In the genomic region with DNA sequence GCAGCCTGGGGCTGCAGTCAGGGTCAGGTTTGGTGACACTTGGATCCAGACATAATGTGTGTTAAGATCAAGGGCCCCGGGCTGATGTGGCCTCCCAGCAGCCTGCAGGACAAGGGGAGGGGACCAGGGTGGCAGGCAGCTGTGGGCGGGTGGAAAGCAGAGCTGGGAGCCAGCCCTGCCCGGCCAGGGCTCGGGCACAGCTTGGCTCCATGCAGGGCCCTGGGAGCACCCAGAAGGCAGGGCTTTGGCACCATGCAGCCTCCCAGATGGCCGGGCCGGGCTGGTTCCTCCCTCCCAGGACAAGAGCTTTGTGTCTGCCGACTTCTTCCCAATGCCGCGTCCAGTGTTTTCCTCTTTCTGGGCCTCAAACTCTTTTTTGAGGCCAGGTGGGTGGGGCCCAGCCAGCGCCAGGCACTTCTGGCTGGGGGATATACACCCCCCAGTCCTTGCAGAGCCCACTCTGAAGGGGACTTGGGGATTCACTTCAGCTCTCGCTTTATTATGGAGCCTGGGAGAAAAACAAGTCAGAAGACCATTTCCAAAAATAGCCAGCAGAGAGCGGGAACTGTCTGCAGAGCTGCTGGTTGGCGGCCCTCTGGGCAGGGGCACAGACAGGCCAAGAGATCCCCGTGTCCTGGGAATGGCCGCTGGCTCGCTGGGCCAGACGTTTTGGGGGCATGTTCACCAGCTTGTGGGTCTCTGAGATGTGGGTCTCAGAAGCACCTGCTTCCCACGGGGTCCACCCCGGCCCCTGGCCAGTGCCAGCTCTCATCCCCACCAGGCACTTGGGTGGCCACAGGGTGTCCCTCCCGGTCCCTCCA, we compare ENCODE assay signal across 14 cellular contexts.
A peak's percentile ranks its signal among the peaks of the same experiment; 100 is the strongest.
DNase-seq lines count a peak whose midpoint lies in the region; ATAC-seq lines count a peak whose summit lies in the region.
"Had no signal": no experiment of that assay in that cellular context is flagged by ENCODE, and none has a peak within 500 bp of the region (broad histone marks: within the 10 kb centered on the region; RNA-seq: fewer than 3 reads in every experiment).

No MANE protein-coding gene starts in this region.

- H3K36me3 ChIP-seq in esophagus (ENCODE audit: control insufficient read depth in 2 of 2, insufficient read depth in 2 of 2, low read length in 1 of 2): no peaks in the 10 kb centered on the region
- H3K36me3 ChIP-seq: adrenal gland, Peyer's patch, upper lobe of left lung had no signal

- no peak for ATAC-seq in GM18511 (IDR thresholded peaks at IDR 0.05; ENCODE audit: unreplicated experiment)
- ATAC-seq in HG03039 (IDR thresholded peaks at IDR 0.05; ENCODE audit: unreplicated experiment): no peak
- no peak for ATAC-seq in GM19397 (IDR thresholded peaks at IDR 0.05; ENCODE audit: unreplicated experiment)

- H3K4me3 ChIP-seq in esophagus (ENCODE audit: low read depth in 1 of 2, low read length in 2 of 2): no peak overlapping the region
- H3K4me3 ChIP-seq: adrenal gland, Peyer's patch, upper lobe of left lung had no signal

- H3K4me1 ChIP-seq in esophagus (ENCODE audit: control insufficient read depth in 2 of 2, insufficient read depth in 2 of 2, low read length in 1 of 2): peaks cover 0 to 2% of the 10 kb centered on the region in 2 donors

- peak; percentile 21 for DNase-seq in M059J (ENCODE audit: low read depth)
- peak; percentile 84 for DNase-seq in medulla oblongata (ENCODE audit: extremely low spot score)
- DNase-seq in superior temporal gyrus (ENCODE audit: extremely low spot score): peak; percentile 78
- no peak for DNase-seq in NCI-H2107 (lab: John Stamatoyannopoulos, UW)
- DNase-seq: CD4-positive, alpha-beta memory T cell; kidney glomerular epithelial cell; Peyer's patch had no signal

- H3K9me3 ChIP-seq in esophagus (ENCODE audit: control insufficient read depth in 2 of 2, insufficient read depth in 1 of 2, low read depth in 1 of 2, low read length in 1 of 2): no peaks in the 10 kb centered on the region
- H3K9me3 ChIP-seq: adrenal gland, Peyer's patch, upper lobe of left lung had no signal

- peak overlapping the region; percentile 54 to 61 for H3K27ac ChIP-seq in esophagus (ENCODE audit: low read depth in 2 of 2, low read length in 1 of 2)
- H3K27ac ChIP-seq: epithelial cell of prostate had no signal

- WGBS in esophagus, 2 donors: 37 to 47% methylated on average over 20 of the region's 20 CpGs

- no peaks in the 10 kb centered on the region for H3K27me3 ChIP-seq in esophagus (ENCODE audit: control insufficient read depth in 1 of 2, insufficient read depth in 2 of 2, low read length in 2 of 2)
- H3K27me3 ChIP-seq: adrenal gland, Peyer's patch, upper lobe of left lung had no signal
